In the genomic region with DNA sequence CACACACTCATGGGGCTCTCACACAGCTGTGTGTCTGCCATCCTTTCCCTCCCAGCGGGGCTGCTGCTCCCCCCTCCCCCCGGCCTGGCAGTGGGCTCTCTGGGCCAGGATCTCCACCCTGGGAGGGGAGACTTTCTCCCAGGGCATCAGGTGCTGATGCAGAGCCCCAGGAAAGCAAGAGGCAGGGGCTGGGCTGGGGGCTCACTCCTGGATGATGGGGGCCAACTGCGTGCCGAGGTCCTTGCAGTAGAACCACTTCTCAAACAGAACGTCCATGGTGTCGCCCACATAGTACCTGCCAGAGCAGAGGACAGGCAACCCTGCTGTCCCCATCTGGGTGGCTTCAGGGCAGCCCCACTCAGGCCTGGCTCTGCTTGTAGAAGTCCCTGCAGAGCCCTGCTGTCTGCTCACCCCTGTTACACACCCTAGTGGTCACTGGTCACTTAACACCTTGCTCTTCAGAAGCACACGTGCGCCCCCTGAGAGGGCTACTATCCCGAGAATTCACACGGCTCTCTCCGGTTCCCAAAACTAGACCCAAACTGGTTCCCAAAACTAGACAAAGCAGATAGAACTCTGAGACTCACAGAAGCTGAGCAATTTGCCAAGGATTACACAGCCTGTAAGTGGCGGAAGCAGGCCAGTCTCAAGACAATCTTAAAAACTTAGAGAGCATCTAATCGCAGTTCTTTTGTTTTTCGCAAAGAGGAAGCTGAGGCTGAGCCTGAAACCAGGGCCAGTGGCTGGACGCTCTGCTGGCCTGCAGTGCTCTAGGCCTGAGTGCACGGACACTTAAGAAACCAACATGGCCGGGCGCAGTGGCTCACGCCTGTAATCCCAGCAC, we compare ENCODE assay signal across 9 cellular contexts. TPM values are rescaled to one million over a fixed set of nuclear protein-coding genes. Genes with fewer than 3 reads are reported as not detected.
DNase-seq lines count a peak whose midpoint lies in the region; ATAC-seq and TF ChIP-seq lines count a peak whose summit lies in the region.
"Had no signal": no experiment of that assay in that cellular context is flagged by ENCODE, and none has a peak within 500 bp of the region (broad histone marks: within the 10 kb centered on the region; RNA-seq: fewer than 3 reads in every experiment).

No MANE protein-coding gene starts in this region.

- no peak overlapping the region for H3K4me2 ChIP-seq in PC-9
- H3K4me2 ChIP-seq: BLaER1 had no signal

- peaks cover 10% of the 10 kb centered on the region for H3K36me3 Mint-ChIP-seq in nephron progenitor cell (ENCODE audit: low read depth)

- H3K27ac Mint-ChIP-seq in nephron progenitor cell, result no peak overlapping the region

- no peaks in the 10 kb centered on the region; the same call in 1 of the 2 replicates for H3F3A ChIP-seq in PC-9 (ENCODE audit: insufficient read depth, low read depth)

- no peaks in the 10 kb centered on the region for H3K36me3 ChIP-seq in PC-9 (ENCODE audit: low read depth)
- H3K36me3 ChIP-seq: BLaER1 had no signal

- no peaks in the 10 kb centered on the region for H4K20me1 ChIP-seq in PC-9 (ENCODE audit: insufficient read depth)
- H4K20me1 ChIP-seq: BLaER1 had no signal

- peaks cover 11% of the 10 kb centered on the region for H3K4me1 Mint-ChIP-seq in nephron progenitor cell

- no peaks in the 10 kb centered on the region for H3K27me3 ChIP-seq in PC-9 (ENCODE audit: insufficient read depth, low read depth)
- H3K27me3 ChIP-seq: BLaER1 had no signal

- CTCF ChIA-PET in PC-9 (lab: Charles Lee), result interaction anchor here (0.7 kb wide), 1 partner anchor 1113 kb away, joined by 8 read pairs; no protein-coding TSS in a partner anchor

- BruUV-seq in PC-9 (replicated peaks; lab: Mats Ljungman, UMichigan), result no TSS peak

- TF ChIP-seq CTCF in PC-9 (conservative IDR thresholded peaks at IDR 0.05) (peak; percentile 66), epithelial cell of esophagus (IDR thresholded peaks at IDR 0.05; ENCODE audit: insufficient read depth, low read depth, low read length, missing control alignments) (peak; percentile 21), nephron progenitor cell (IDR thresholded peaks at IDR 0.05) (peak; percentile 54)

- POLR2A ChIA-PET in PC-9 (lab: Charles Lee; ENCODE audit: unreplicated experiment), result no interaction called here

- H3K9me3 ChIP-seq in PC-9 (ENCODE audit: insufficient read depth, low read depth), result no peaks in the 10 kb centered on the region
- H3K9me3 ChIP-seq: BLaER1 had no signal

- H3K4me1 ChIP-seq in PC-9 (replicated peaks; ENCODE audit: insufficient read depth), result no peaks in the 10 kb centered on the region

- intact Hi-C loops in PC-9 (cut with micrococcal nuclease; ENCODE audit: unreplicated experiment), result no loop called here

- DNase-seq in NCI-H1417 (lab: John Stamatoyannopoulos, UW) (peak in 2 of 3 experiments; percentile 15 to 42), NCI-H1417 treated with DMSO at 0.1 percent for 48 hours (lab: John Stamatoyannopoulos, UW) (no peak), PC-9 (no peak), epithelial cell of esophagus (ENCODE audit: low read depth) (peak; percentile 32), nephron progenitor cell (peak; percentile 42)

- ATAC-seq in HG03135 (IDR thresholded peaks at IDR 0.05; ENCODE audit: unreplicated experiment), result peak; percentile 62
- ATAC-seq in GM19452 (IDR thresholded peaks at IDR 0.05; ENCODE audit: unreplicated experiment), result no peak
- no peak for ATAC-seq in GM18519 (IDR thresholded peaks at IDR 0.05; ENCODE audit: low FRiP score, unreplicated experiment)

- H3K9me3 Mint-ChIP-seq in nephron progenitor cell, result peaks cover 4% of the 10 kb centered on the region

- H3K9me2 ChIP-seq in PC-9 (ENCODE audit: insufficient read depth), result no peaks in the 10 kb centered on the region; the same call in 1 of the 2 replicates

- no peaks in the 10 kb centered on the region for H3K79me2 ChIP-seq in PC-9 (ENCODE audit: low read depth)

- no peak overlapping the region for H3K4me3 ChIP-seq in PC-9
- no peak overlapping the region for H3K4me3 ChIP-seq in epithelial cell of esophagus (ENCODE audit: low read length)
- H3K4me3 ChIP-seq: BLaER1 had no signal

- H3K4me3 Mint-ChIP-seq in nephron progenitor cell, result no peak overlapping the region

- no peak overlapping the region for H3K27ac ChIP-seq in PC-9
- H3K27ac ChIP-seq: BLaER1 had no signal

- H2AFZ ChIP-seq in PC-9, result no peak overlapping the region

- peaks cover 10% of the 10 kb centered on the region for H3K27me3 Mint-ChIP-seq in nephron progenitor cell (ENCODE audit: low read depth, poor library complexity)

RNA-seq across cellular contexts. Expression of gene OXER1, which starts 6.6 kb away (rescaled TPM):
- not detected in 2 replicates for total RNA-seq in PC-9 (2021)

RNA-seq across cellular contexts. Expression of gene HAAO, which starts 21.9 kb away (rescaled TPM):
- 0.73 TPM in 1 of 2 replicates, not detected in the other for total RNA-seq in PC-9 (2021)

Comparison
In these comparisons a context has a peak if more than half of its experiments do, and no peak if none do; other contexts are left out.
1. DNase-seq: peak in NCI-H1417 (2 of 3), epithelial cell of esophagus (single experiment) and nephron progenitor cell (single experiment); none in NCI-H1417 treated with DMSO at 0.1 percent for 48 hours (single experiment) and PC-9 (0 of 2).
2. Peak in every context shown above with its lines, with median percentiles within 50 percentile points of each other: CTCF ChIP-seq.